ENCODE assay signal across 25 cellular contexts in the genomic region with DNA sequence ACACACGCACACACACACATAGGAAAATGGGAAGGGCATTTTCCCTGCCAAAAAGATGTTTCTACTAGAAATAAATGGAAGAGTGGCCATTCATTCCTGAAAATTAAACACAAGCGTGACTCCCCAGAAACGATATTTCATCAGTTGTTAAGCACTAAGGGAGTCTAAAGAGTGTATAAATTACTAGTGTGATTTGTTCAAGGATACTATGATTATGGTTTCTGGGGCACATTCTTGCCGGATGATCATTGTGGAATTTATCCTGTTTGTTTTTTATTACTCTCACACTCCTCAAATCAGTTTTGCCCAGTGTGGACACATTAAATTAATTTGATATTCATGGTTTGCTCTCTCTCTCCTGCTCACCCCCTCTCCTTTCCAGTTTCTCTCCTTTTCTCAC. TPM values are rescaled to one million over a fixed set of nuclear protein-coding genes. Genes with fewer than 3 reads are reported as not detected.
A peak's percentile ranks its signal among the peaks of the same experiment; 100 is the strongest.
DNase-seq lines count a peak whose midpoint lies in the region; ATAC-seq and TF ChIP-seq lines count a peak whose summit lies in the region.
"Had no signal": no experiment of that assay in that cellular context is flagged by ENCODE, and none has a peak within 500 bp of the region (broad histone marks: within the 10 kb centered on the region; RNA-seq: fewer than 3 reads in every experiment).

No MANE protein-coding gene starts in this region.

- H3K4me1 ChIP-seq in left ventricle myocardium inferior: peaks cover 50% of the 10 kb centered on the region
- H3K4me1 ChIP-seq in right atrium auricular region: peaks cover 0 to 8% of the 10 kb centered on the region in 2 donors
- peaks cover 17 to 78% (median 42%) of the 10 kb centered on the region in 3 donors for H3K4me1 ChIP-seq in esophagus squamous epithelium
- peaks cover 30% of the 10 kb centered on the region for H3K4me1 ChIP-seq in osteoblast (ENCODE audit: insufficient read depth, low read length)
- H3K4me1 ChIP-seq: colonic mucosa, prostate gland had no signal

- no peak for TF ChIP-seq CTCF in left ventricle myocardium inferior (IDR thresholded peaks at IDR 0.05; ENCODE audit: borderline replicate concordance)
- TF ChIP-seq CTCF in right atrium auricular region (IDR thresholded peaks at IDR 0.05): no peak
- TF ChIP-seq CTCF in esophagus squamous epithelium (IDR thresholded peaks at IDR 0.05): no peak
- no peak for TF ChIP-seq CTCF in osteoblast (IDR thresholded peaks at IDR 0.05; ENCODE audit: extremely low read depth, low read depth, low read length)

- WGBS in esophagus squamous epithelium, 2 donors: 72 to 77% methylated on average over 4 of the region's 4 CpGs

- H4K20me1 ChIP-seq in osteoblast (ENCODE audit: insufficient read depth, low read length): no peaks in the 10 kb centered on the region
- H4K20me1 ChIP-seq: BLaER1 treated with 17β-estradiol and CSF1 and Interleukin-3, amounts not matched to agents 10 nM and 100 nM had no signal

- no peak for TF ChIP-seq POLR2A in esophagus squamous epithelium (IDR thresholded peaks at IDR 0.05)

- ATAC-seq in GM21723 (IDR thresholded peaks at IDR 0.05; ENCODE audit: unreplicated experiment): no peak
- ATAC-seq: left lobe of liver; SK-N-SH treated with all-trans-retinoic acid at 6 μM for 48 hours; stimulated activated naive B cell treated with anti-CD40 and anti-IgM and Interleukin-4, amounts not matched to agents 10 μg/mL and 1 μg/mL and 100 μg/mL, for 72 hours; WTC11 had no signal

- peak overlapping the region; percentile 60 for H2AFZ ChIP-seq in osteoblast (ENCODE audit: low read length)

- H3K4me3 ChIP-seq in left ventricle myocardium inferior: no peak overlapping the region
- no peak overlapping the region for H3K4me3 ChIP-seq in right atrium auricular region
- H3K4me3 ChIP-seq in esophagus squamous epithelium: no peak overlapping the region
- no peak overlapping the region for H3K4me3 ChIP-seq in osteoblast (ENCODE audit: insufficient read depth, low read length)
- H3K4me3 ChIP-seq: BLaER1 treated with 17β-estradiol and CSF1 and Interleukin-3, amounts not matched to agents 10 nM and 100 nM; colonic mucosa; prostate gland; skin epidermis; tibial artery had no signal

- intact Hi-C loops in left ventricle myocardium inferior (cut with micrococcal nuclease): no loop called here
- intact Hi-C loops in esophagus squamous epithelium (cut with DNase I): no loop called here

- H3K27me3 ChIP-seq in left ventricle myocardium inferior (ENCODE audit: low read depth) (no peaks in the 10 kb centered on the region), right atrium auricular region (no peaks in the 10 kb centered on the region), esophagus squamous epithelium (no peaks in the 10 kb centered on the region), osteoblast (ENCODE audit: insufficient read depth, low read length) (no peaks in the 10 kb centered on the region)
- H3K27me3 ChIP-seq: BLaER1 treated with 17β-estradiol and CSF1 and Interleukin-3, amounts not matched to agents 10 nM and 100 nM; colonic mucosa; tibial artery had no signal

- DNase-seq in left ventricle myocardium inferior (no peak), right atrium auricular region (ENCODE audit: low spot score) (no peak), esophagus squamous epithelium (lab: John Stamatoyannopoulos, UW) (no peak), osteoblast (ENCODE audit: insufficient read length, low spot score, missing footprints) (no peak), MV-4-11 (lab: John Stamatoyannopoulos, UW) (no peak), NCI-H1092 treated with DMSO at 0.1 percent for 48 hours (lab: John Stamatoyannopoulos, UW) (no peak)
- DNase-seq in stimulated activated CD8-positive, alpha-beta memory T cell treated with anti-CD3 and anti-CD28 coated beads, Interleukin-4, amount 100 ng/mL, for 48 hours: no peak
- DNase-seq: activated CD4-positive, alpha-beta T cell treated with anti-CD3 and anti-CD28 coated beads, Interleukin-2, amount 50 U/mL, for 4 hours; activated CD8-positive, alpha-beta memory T cell treated with anti-CD3 and anti-CD28 coated beads, Interleukin-2, amount 50 U/mL, for 4 hours; colonic mucosa; GOT3; NCI-H146; NCI-H526; stimulated activated naive B cell treated with anti-CD40 and anti-IgM and Interleukin-4, amounts not matched to agents 10 μg/mL and 1 μg/mL and 100 μg/mL, for 72 hours; T-helper 9 cell; tibial artery had no signal

- H3K9me3 ChIP-seq in left ventricle myocardium inferior (replicated peaks) (no peaks in the 10 kb centered on the region), right atrium auricular region (no peaks in the 10 kb centered on the region), esophagus squamous epithelium (no peaks in the 10 kb centered on the region), osteoblast (ENCODE audit: low read depth, low read length) (no peaks in the 10 kb centered on the region)
- H3K9me3 ChIP-seq: BLaER1 treated with 17β-estradiol and CSF1 and Interleukin-3, amounts not matched to agents 10 nM and 100 nM; colonic mucosa; prostate gland; tibial artery had no signal

- H3K36me3 ChIP-seq in left ventricle myocardium inferior: peaks cover 6% of the 10 kb centered on the region
- no peaks in the 10 kb centered on the region for H3K36me3 ChIP-seq in right atrium auricular region
- no peaks in the 10 kb centered on the region for H3K36me3 ChIP-seq in esophagus squamous epithelium
- H3K36me3 ChIP-seq in osteoblast (ENCODE audit: insufficient read depth, low read length): no peaks in the 10 kb centered on the region
- H3K36me3 ChIP-seq: BLaER1 treated with 17β-estradiol and CSF1 and Interleukin-3, amounts not matched to agents 10 nM and 100 nM; colonic mucosa; prostate gland; tibial artery had no signal

- peak overlapping the region; percentile 41 for H3K4me2 ChIP-seq in osteoblast (ENCODE audit: insufficient read depth, low read length)

- H3K27ac ChIP-seq in left ventricle myocardium inferior (replicated peaks) (peak overlapping the region; percentile 79), right atrium auricular region (no peak overlapping the region), esophagus squamous epithelium (peak overlapping the region in 3 of 4 donors; percentile 56 to 74 (median 70)), osteoblast (ENCODE audit: low read depth, low read length) (no peak overlapping the region)
- H3K27ac ChIP-seq: BLaER1 treated with 17β-estradiol and CSF1 and Interleukin-3, amounts not matched to agents 10 nM and 100 nM; colonic mucosa; HL-60; prostate gland; RWPE1; tibial artery had no signal

- H3K79me2 ChIP-seq in osteoblast (ENCODE audit: insufficient read depth, low read length): no peaks in the 10 kb centered on the region

RNA-seq across cellular contexts. Expression of a gene that starts 16.4 kb away (rescaled TPM):
- total RNA-seq in left ventricle myocardium inferior (61.1 TPM), right atrium auricular region (10 to 100 TPM; 56.7 to 59.5 TPM), esophagus squamous epithelium (10 to 100 TPM; 47.2 to 91.6 (median 66.9) TPM), osteoblast (53.6 and 54.2 TPM in 2 replicates)

Comparison
In these comparisons a context has a peak if more than half of its experiments do, and no peak if none do; other contexts are left out.
1. H3K27ac ChIP-seq: peak in left ventricle myocardium inferior (single experiment) and esophagus squamous epithelium (3 of 4); none in right atrium auricular region (0 of 2) and osteoblast (single experiment).